In genomic region chr1:234608026-234608719, GRCh38 we compare ENCODE assay signal across 8 cellular contexts. TPM values are rescaled to one million over a fixed set of nuclear protein-coding genes. Genes with fewer than 3 reads are reported as not detected.
A peak's percentile ranks its signal among the peaks of the same experiment; 100 is the strongest.
DNase-seq lines count a peak whose midpoint lies in the region; ATAC-seq and TF ChIP-seq lines count a peak whose summit lies in the region.

No MANE protein-coding gene starts in this region.

- H3K27ac ChIP-seq in CD4-positive, alpha-beta T cell (ENCODE audit: low read depth, low read length): peak overlapping the region; percentile 98
- H3K27ac ChIP-seq in gastroesophageal sphincter (peak overlapping the region; percentile 95 to 100 (median 98)), tibial nerve (peak overlapping the region; percentile 98 to 100 (median 99))

- H3K9me3 Mint-ChIP-seq in CD4-positive, alpha-beta T cell: no peaks in the 10 kb centered on the region

- no peaks in the 10 kb centered on the region for H3K9me3 ChIP-seq in CD4-positive, alpha-beta T cell (ENCODE audit: control insufficient read depth, low read length)
- H3K9me3 ChIP-seq in gastroesophageal sphincter: no peaks in the 10 kb centered on the region
- no peaks in the 10 kb centered on the region for H3K9me3 ChIP-seq in tibial nerve

- H3K4me3 ChIP-seq in Jurkat, Clone E6-1 (ENCODE audit: low read length): peak overlapping the region; percentile 70
- H3K4me3 ChIP-seq in gastroesophageal sphincter (peak overlapping the region; percentile 82), tibial nerve (peak overlapping the region; percentile 66 to 87 (median 83))

- POLR2A ChIA-PET in CD4-positive, alpha-beta T cell (lab: Charles Lee): interaction anchor here (0.7 to 6.2 kb wide), 9 partner anchors 9 to 476 kb away, joined by 3 to 291 read pairs (median 43); partner anchors contain the start of gene TARBP1

- in situ Hi-C loops in SK-MEL-5 (cut with HindIII; ENCODE audit: low pct_unique_long_range_greater_than_20kb, low sequenced_read_pairs): no loop called here

- H3K36me3 ChIP-seq in gastroesophageal sphincter (peaks cover 0 to 14% of the 10 kb centered on the region in 2 donors), tibial nerve (peaks cover 0 to 23% (median 0%) of the 10 kb centered on the region in 3 donors)

- peak; percentile 64 to 85 (median 70) for DNase-seq in CD4-positive, alpha-beta T cell
- peak; percentile 78 for DNase-seq in GM20000 (ENCODE audit: low spot score)
- DNase-seq in Jurkat, Clone E6-1 (ENCODE audit: low read depth, low spot score): peak; percentile 75
- peak; percentile 91 for DNase-seq in SK-MEL-5 (ENCODE audit: low read depth, low spot score)
- DNase-seq in activated naive CD4-positive, alpha-beta T cell treated with Interleukin-2 at 50 U/mL for 16 hours: peak; percentile 80
- peak; percentile 62 for DNase-seq in omental fat pad (ENCODE audit: low spot score)
- peak; percentile 60 to 86 for DNase-seq in tibial nerve (ENCODE audit: low spot score in 2 of 2)

- TF ChIP-seq POLR2A in gastroesophageal sphincter (IDR thresholded peaks at IDR 0.05) (peak; percentile 64 to 70), tibial nerve (IDR thresholded peaks at IDR 0.05) (peak; percentile 65 to 68)

- H3K27me3 Mint-ChIP-seq in CD4-positive, alpha-beta T cell: peaks cover 10% of the 10 kb centered on the region

- peak overlapping the region; percentile 98 for H3K27ac Mint-ChIP-seq in CD4-positive, alpha-beta T cell

- H3K4me3 Mint-ChIP-seq in CD4-positive, alpha-beta T cell: peak overlapping the region; percentile 97

- H3K27me3 ChIP-seq in CD4-positive, alpha-beta T cell (ENCODE audit: control insufficient read depth, insufficient read depth, low read length): no peaks in the 10 kb centered on the region
- H3K27me3 ChIP-seq in gastroesophageal sphincter (no peaks in the 10 kb centered on the region), tibial nerve (no peaks in the 10 kb centered on the region)

- TF ChIP-seq EP300 in gastroesophageal sphincter (IDR thresholded peaks at IDR 0.05) (no peak), tibial nerve (IDR thresholded peaks at IDR 0.05) (peak in 1 of 2 donors; percentile 98)

- H3K4me1 ChIP-seq in gastroesophageal sphincter (peaks cover 13 to 46% (median 16%) of the 10 kb centered on the region in 3 donors), tibial nerve (peaks cover 6 to 54% (median 33%) of the 10 kb centered on the region in 4 donors)

- CTCF ChIA-PET in CD4-positive, alpha-beta T cell (lab: Charles Lee): interaction anchor here (3.2 kb wide), 1 partner anchor 10 kb away, joined by 17 read pairs; no protein-coding TSS in a partner anchor

- ATAC-seq in CD4-positive, alpha-beta T cell (ENCODE audit: poor library complexity): peak; percentile 35
- ATAC-seq in gastroesophageal sphincter: peak; percentile 34
- ATAC-seq in omental fat pad (ENCODE audit: low FRiP score): peak; percentile 41

- WGBS in gastroesophageal sphincter (ENCODE audit: low coverage in 1 of 2), 2 donors: 0 to 1% methylated on average over 9 to 16 of the region's 39 CpGs
- 1% methylated on average over 18 to 39 of the region's 39 CpGs for WGBS in tibial nerve, 2 donors

- TF ChIP-seq CTCF in CD4-positive, alpha-beta T cell (IDR thresholded peaks at IDR 0.05): no peak
- TF ChIP-seq CTCF in GM20000 (IDR thresholded peaks at IDR 0.05; ENCODE audit: extremely low read depth, missing control alignments) (no peak), gastroesophageal sphincter (IDR thresholded peaks at IDR 0.05) (peak in 1 of 4 experiments; percentile 26), omental fat pad (IDR thresholded peaks at IDR 0.05) (no peak), tibial nerve (IDR thresholded peaks at IDR 0.05) (peak in 2 of 5 experiments; percentile 21 to 22)

- H3K4me1 Mint-ChIP-seq in CD4-positive, alpha-beta T cell (ENCODE audit: low read depth): peaks cover 71% of the 10 kb centered on the region

- intact Hi-C loops in CD4-positive, alpha-beta T cell (cut with DNase I, micrococcal nuclease): loop anchor here (1.0 to 10.0 kb wide), 2 partner anchors 8 to 717 kb away; partner anchors contain the start of genes ARID4B (in 1 of the 2) and GGPS1 (in 1 of the 2)

- H3K36me3 Mint-ChIP-seq in CD4-positive, alpha-beta T cell (ENCODE audit: low read depth): peaks cover 61% of the 10 kb centered on the region

RNA-seq across cellular contexts. Expression of gene IRF2BP2, which starts 1.8 kb away (rescaled TPM):
- 100 to 1,000 TPM; 580 to 609 TPM for total RNA-seq in CD4-positive, alpha-beta T cell
- 96.1 TPM for polyA plus RNA-seq in Jurkat, Clone E6-1 (2012; ENCODE audit: insufficient read depth, insufficient read length)
- total RNA-seq in SK-MEL-5 (2014; rRNA removed; shearing (Covaris generic)): 46.1 and 47.5 TPM in 2 replicates
- polyA plus RNA-seq in SK-MEL-5 (2015; cell fraction: cytosol; rRNA removed): 46.5 and 70.0 TPM in 2 replicates
- polyA plus RNA-seq in SK-MEL-5 (2015; cell fraction: nucleus; rRNA removed): 63.0 and 96.7 TPM in 2 replicates
- total RNA-seq in gastroesophageal sphincter (100 to 1,000 TPM in 3 of 4 donors, 10 to 100 TPM in 1; 70.1 to 107 (median 104) TPM), omental fat pad (10 to 100 TPM; 39.4 to 67.1 (median 40.0) TPM), tibial nerve (100 to 1,000 TPM in 1 of 4 donors, 10 to 100 TPM in 3; 71.4 to 107 (median 93.8) TPM)

Comparison
In these comparisons a context has a peak if more than half of its experiments do, and no peak if none do; other contexts are left out.
1. Peak in every context shown above with its lines: DNase-seq, ATAC-seq, H3K4me3 ChIP-seq and H3K27ac ChIP-seq.
2. RNA of gene IRF2BP2, which starts 1.8 kb away (total RNA-seq): 580 to 609 TPM in CD4-positive, alpha-beta T cell; 70.1 to 107 TPM in gastroesophageal sphincter, 71.4 to 107 TPM in tibial nerve, 46.1 to 47.5 TPM in SK-MEL-5 and 39.4 to 67.1 TPM in omental fat pad; every median in the first group is over 4 times any median in the second.